Comparison of ENCODE assay signal across 10 cellular contexts in the genomic region with DNA sequence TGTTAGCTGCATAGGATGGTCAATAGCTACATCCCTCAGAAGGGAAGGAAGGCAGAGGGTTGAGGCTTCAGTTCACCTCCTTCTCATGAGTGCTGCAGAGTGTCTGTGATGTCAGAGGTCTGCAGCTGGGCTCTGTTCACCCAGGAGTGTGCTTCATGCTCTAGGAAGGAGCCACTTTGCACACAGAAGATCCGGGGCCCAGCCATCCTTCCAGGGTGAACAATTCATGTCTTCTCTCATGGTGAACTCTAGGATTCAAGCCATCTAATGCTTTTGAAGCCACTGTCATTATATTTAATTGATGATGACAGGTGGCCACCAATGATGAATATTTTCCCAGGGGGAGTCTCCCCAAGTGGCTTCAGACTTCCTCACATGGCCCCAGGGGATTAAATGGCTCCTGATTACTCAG. TPM values are rescaled to one million over a fixed set of nuclear protein-coding genes. Genes with fewer than 3 reads are reported as not detected.
"Had no signal": no experiment of that assay in that cellular context is flagged by ENCODE, and none has a peak within 500 bp of the region (broad histone marks: within the 10 kb centered on the region; RNA-seq: fewer than 3 reads in every experiment).

No MANE protein-coding gene starts in this region.

RNA-seq across cellular contexts. Expression of gene IGLL5, which starts 16.2 kb away (rescaled TPM):
- total RNA-seq: bronchial epithelial cell; dermis microvascular lymphatic vessel endothelial cell; frontal cortex; mesenteric fat pad; myocyte; osteocyte; progenitor cell of endocrine pancreas; renal cortical epithelial cell; suprapubic skin; T-helper 2 cell treated with Interferon-gamma antibody and Interleukin-4, amounts not matched to agents 100 ng/mL and 5 ng/mL, for 36 hours had no signal
